In genomic region chr7:13099197-13099795, GRCh38 we compare ENCODE assay signal across 11 cellular contexts.
A peak's percentile ranks its signal among the peaks of the same experiment; 100 is the strongest.
DNase-seq lines count a peak whose midpoint lies in the region; ATAC-seq and TF ChIP-seq lines count a peak whose summit lies in the region.
"Had no signal": no experiment of that assay in that cellular context is flagged by ENCODE, and none has a peak within 500 bp of the region (broad histone marks: within the 10 kb centered on the region; RNA-seq: fewer than 3 reads in every experiment).

No MANE protein-coding gene starts in this region.

- H3K9me3 Mint-ChIP-seq in activated naive CD8-positive, alpha-beta T cell treated with anti-CD3 and anti-CD28 coated beads, Interleukin-2, amount 50 U/mL, for 24 hours, result no peaks in the 10 kb centered on the region
- H3K9me3 Mint-ChIP-seq in activated naive CD8-positive, alpha-beta T cell treated with anti-CD3 and anti-CD28 coated beads for 36 hours, result no peaks in the 10 kb centered on the region
- no peaks in the 10 kb centered on the region for H3K9me3 Mint-ChIP-seq in WTC11

- H3K36me3 Mint-ChIP-seq in activated naive CD8-positive, alpha-beta T cell treated with anti-CD3 and anti-CD28 coated beads, Interleukin-2, amount 50 U/mL, for 24 hours (ENCODE audit: low read depth), result no peaks in the 10 kb centered on the region
- H3K36me3 Mint-ChIP-seq in activated naive CD8-positive, alpha-beta T cell treated with anti-CD3 and anti-CD28 coated beads for 36 hours, result no peaks in the 10 kb centered on the region
- H3K36me3 Mint-ChIP-seq in WTC11, result no peaks in the 10 kb centered on the region

- H3K4me1 Mint-ChIP-seq in activated naive CD8-positive, alpha-beta T cell treated with anti-CD3 and anti-CD28 coated beads, Interleukin-2, amount 50 U/mL, for 24 hours, result no peaks in the 10 kb centered on the region
- peaks cover 2% of the 10 kb centered on the region for H3K4me1 Mint-ChIP-seq in activated naive CD8-positive, alpha-beta T cell treated with anti-CD3 and anti-CD28 coated beads for 36 hours
- H3K4me1 Mint-ChIP-seq in WTC11, result no peaks in the 10 kb centered on the region

- H3K4me3 Mint-ChIP-seq in activated naive CD8-positive, alpha-beta T cell treated with anti-CD3 and anti-CD28 coated beads, Interleukin-2, amount 50 U/mL, for 24 hours, result no peak overlapping the region
- no peak overlapping the region for H3K4me3 Mint-ChIP-seq in activated naive CD8-positive, alpha-beta T cell treated with anti-CD3 and anti-CD28 coated beads for 36 hours
- no peak overlapping the region for H3K4me3 Mint-ChIP-seq in WTC11

- POLR2A ChIA-PET in WTC11 (lab: Charles Lee), result no interaction called here

- DNase-seq in activated naive CD8-positive, alpha-beta T cell treated with anti-CD3 and anti-CD28 coated beads, Interleukin-2, amount 50 U/mL, for 24 hours, result no peak
- no peak for DNase-seq in activated naive CD8-positive, alpha-beta T cell treated with anti-CD3 and anti-CD28 coated beads for 36 hours
- DNase-seq in WTC11 (ENCODE audit: low spot score) (no peak), sciatic nerve (ENCODE audit: low spot score) (no peak), NCI-H748 treated with DMSO at 0.1 percent for 48 hours (lab: John Stamatoyannopoulos, UW) (no peak), UCSD-AML1 (lab: John Stamatoyannopoulos, UW; ENCODE audit: unreplicated experiment) (no peak), left lobe of liver (ENCODE audit: low spot score) (no peak)
- DNase-seq: activated CD4-positive, alpha-beta T cell treated with anti-CD3 and anti-CD28 coated beads, Interleukin-2, amount 50 U/mL, for 48 hours; GM23248; NCI-H2081 had no signal

- H3K27me3 Mint-ChIP-seq in activated naive CD8-positive, alpha-beta T cell treated with anti-CD3 and anti-CD28 coated beads, Interleukin-2, amount 50 U/mL, for 24 hours, result peaks cover 3% of the 10 kb centered on the region
- peaks cover 5% of the 10 kb centered on the region for H3K27me3 Mint-ChIP-seq in activated naive CD8-positive, alpha-beta T cell treated with anti-CD3 and anti-CD28 coated beads for 36 hours
- H3K27me3 Mint-ChIP-seq in WTC11 (ENCODE audit: low read depth), result no peaks in the 10 kb centered on the region

- CTCF ChIA-PET in WTC11 (lab: Charles Lee), result no interaction called here

- ATAC-seq in activated naive CD8-positive, alpha-beta T cell treated with anti-CD3 and anti-CD28 coated beads, Interleukin-2, amount 50 U/mL, for 24 hours, result peak; percentile 46
- ATAC-seq in HG02884 (IDR thresholded peaks at IDR 0.05; ENCODE audit: unreplicated experiment) (peak; percentile 59), WTC11 (no peak), sciatic nerve (peak; percentile 31), left lobe of liver (no peak)

- intact Hi-C loops in sciatic nerve (cut with DNase I), result no loop called here

- H3K27ac Mint-ChIP-seq in activated naive CD8-positive, alpha-beta T cell treated with anti-CD3 and anti-CD28 coated beads, Interleukin-2, amount 50 U/mL, for 24 hours, result no peak overlapping the region
- H3K27ac Mint-ChIP-seq in activated naive CD8-positive, alpha-beta T cell treated with anti-CD3 and anti-CD28 coated beads for 36 hours, result no peak overlapping the region
- no peak overlapping the region for H3K27ac Mint-ChIP-seq in WTC11

- no peak for TF ChIP-seq CTCF in WTC11 (IDR thresholded peaks at IDR 0.05)

TF ChIP-seq in WTC11, 78 proteins besides CTCF, POLR2A, EP300 and RAD21:
- TF ChIP-seq, protein P1, sequence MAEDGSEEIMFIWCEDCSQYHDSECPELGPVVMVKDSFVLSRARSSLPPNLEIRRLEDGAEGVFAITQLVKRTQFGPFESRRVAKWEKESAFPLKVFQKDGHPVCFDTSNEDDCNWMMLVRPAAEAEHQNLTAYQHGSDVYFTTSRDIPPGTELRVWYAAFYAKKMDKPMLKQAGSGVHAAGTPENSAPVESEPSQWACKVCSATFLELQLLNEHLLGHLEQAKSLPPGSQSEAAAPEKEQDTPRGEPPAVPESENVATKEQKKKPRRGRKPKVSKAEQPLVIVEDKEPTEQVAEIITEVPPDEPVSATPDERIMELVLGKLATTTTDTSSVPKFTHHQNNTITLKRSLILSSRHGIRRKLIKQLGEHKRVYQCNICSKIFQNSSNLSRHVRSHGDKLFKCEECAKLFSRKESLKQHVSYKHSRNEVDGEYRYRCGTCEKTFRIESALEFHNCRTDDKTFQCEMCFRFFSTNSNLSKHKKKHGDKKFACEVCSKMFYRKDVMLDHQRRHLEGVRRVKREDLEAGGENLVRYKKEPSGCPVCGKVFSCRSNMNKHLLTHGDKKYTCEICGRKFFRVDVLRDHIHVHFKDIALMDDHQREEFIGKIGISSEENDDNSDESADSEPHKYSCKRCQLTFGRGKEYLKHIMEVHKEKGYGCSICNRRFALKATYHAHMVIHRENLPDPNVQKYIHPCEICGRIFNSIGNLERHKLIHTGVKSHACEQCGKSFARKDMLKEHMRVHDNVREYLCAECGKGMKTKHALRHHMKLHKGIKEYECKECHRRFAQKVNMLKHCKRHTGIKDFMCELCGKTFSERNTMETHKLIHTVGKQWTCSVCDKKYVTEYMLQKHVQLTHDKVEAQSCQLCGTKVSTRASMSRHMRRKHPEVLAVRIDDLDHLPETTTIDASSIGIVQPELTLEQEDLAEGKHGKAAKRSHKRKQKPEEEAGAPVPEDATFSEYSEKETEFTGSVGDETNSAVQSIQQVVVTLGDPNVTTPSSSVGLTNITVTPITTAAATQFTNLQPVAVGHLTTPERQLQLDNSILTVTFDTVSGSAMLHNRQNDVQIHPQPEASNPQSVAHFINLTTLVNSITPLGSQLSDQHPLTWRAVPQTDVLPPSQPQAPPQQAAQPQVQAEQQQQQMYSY (CRISPR knock-in tag; IDR thresholded peaks at IDR 0.05), result no peak
- TF ChIP-seq, protein P2, sequence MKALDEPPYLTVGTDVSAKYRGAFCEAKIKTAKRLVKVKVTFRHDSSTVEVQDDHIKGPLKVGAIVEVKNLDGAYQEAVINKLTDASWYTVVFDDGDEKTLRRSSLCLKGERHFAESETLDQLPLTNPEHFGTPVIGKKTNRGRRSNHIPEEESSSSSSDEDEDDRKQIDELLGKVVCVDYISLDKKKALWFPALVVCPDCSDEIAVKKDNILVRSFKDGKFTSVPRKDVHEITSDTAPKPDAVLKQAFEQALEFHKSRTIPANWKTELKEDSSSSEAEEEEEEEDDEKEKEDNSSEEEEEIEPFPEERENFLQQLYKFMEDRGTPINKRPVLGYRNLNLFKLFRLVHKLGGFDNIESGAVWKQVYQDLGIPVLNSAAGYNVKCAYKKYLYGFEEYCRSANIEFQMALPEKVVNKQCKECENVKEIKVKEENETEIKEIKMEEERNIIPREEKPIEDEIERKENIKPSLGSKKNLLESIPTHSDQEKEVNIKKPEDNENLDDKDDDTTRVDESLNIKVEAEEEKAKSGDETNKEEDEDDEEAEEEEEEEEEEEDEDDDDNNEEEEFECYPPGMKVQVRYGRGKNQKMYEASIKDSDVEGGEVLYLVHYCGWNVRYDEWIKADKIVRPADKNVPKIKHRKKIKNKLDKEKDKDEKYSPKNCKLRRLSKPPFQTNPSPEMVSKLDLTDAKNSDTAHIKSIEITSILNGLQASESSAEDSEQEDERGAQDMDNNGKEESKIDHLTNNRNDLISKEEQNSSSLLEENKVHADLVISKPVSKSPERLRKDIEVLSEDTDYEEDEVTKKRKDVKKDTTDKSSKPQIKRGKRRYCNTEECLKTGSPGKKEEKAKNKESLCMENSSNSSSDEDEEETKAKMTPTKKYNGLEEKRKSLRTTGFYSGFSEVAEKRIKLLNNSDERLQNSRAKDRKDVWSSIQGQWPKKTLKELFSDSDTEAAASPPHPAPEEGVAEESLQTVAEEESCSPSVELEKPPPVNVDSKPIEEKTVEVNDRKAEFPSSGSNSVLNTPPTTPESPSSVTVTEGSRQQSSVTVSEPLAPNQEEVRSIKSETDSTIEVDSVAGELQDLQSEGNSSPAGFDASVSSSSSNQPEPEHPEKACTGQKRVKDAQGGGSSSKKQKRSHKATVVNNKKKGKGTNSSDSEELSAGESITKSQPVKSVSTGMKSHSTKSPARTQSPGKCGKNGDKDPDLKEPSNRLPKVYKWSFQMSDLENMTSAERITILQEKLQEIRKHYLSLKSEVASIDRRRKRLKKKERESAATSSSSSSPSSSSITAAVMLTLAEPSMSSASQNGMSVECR (CRISPR knock-in tag; IDR thresholded peaks at IDR 0.05; ENCODE audit: borderline replicate concordance), result no peak
- peak; percentile 89 for TF ChIP-seq GABPB1 (CRISPR knock-in tag; IDR thresholded peaks at IDR 0.05)
- TF ChIP-seq, protein P3, sequence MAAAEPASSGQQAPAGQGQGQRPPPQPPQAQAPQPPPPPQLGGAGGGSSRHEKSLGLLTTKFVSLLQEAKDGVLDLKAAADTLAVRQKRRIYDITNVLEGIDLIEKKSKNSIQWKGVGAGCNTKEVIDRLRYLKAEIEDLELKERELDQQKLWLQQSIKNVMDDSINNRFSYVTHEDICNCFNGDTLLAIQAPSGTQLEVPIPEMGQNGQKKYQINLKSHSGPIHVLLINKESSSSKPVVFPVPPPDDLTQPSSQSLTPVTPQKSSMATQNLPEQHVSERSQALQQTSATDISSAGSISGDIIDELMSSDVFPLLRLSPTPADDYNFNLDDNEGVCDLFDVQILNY (CRISPR knock-in tag; IDR thresholded peaks at IDR 0.05), result no peak
- TF ChIP-seq, protein P4, sequence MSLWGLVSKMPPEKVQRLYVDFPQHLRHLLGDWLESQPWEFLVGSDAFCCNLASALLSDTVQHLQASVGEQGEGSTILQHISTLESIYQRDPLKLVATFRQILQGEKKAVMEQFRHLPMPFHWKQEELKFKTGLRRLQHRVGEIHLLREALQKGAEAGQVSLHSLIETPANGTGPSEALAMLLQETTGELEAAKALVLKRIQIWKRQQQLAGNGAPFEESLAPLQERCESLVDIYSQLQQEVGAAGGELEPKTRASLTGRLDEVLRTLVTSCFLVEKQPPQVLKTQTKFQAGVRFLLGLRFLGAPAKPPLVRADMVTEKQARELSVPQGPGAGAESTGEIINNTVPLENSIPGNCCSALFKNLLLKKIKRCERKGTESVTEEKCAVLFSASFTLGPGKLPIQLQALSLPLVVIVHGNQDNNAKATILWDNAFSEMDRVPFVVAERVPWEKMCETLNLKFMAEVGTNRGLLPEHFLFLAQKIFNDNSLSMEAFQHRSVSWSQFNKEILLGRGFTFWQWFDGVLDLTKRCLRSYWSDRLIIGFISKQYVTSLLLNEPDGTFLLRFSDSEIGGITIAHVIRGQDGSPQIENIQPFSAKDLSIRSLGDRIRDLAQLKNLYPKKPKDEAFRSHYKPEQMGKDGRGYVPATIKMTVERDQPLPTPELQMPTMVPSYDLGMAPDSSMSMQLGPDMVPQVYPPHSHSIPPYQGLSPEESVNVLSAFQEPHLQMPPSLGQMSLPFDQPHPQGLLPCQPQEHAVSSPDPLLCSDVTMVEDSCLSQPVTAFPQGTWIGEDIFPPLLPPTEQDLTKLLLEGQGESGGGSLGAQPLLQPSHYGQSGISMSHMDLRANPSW (CRISPR knock-in tag; conservative IDR thresholded peaks at IDR 0.05; ENCODE audit: low read depth), result no peak
TF ChIP-seq in WTC11: peak in this region for 1.

Comparison
In these comparisons a context has a peak if more than half of its experiments do, and no peak if none do; other contexts are left out.
1. ATAC-seq: peak in activated naive CD8-positive, alpha-beta T cell treated with anti-CD3 and anti-CD28 coated beads, Interleukin-2, amount 50 U/mL, for 24 hours (single experiment), HG02884 (single experiment) and sciatic nerve (single experiment); none in WTC11 (single experiment) and left lobe of liver (single experiment).